Comparison of ENCODE assay signal across 20 cellular contexts in genomic region chr11:116536416-116536815, GRCh38.
"Had no signal": no experiment of that assay in that cellular context is flagged by ENCODE, and none has a peak within 500 bp of the region (broad histone marks: within the 10 kb centered on the region; RNA-seq: fewer than 3 reads in every experiment).

No MANE protein-coding gene starts in this region.

- H3K79me2 ChIP-seq: hepatocyte had no signal

- H3K4me3 ChIP-seq: esophagus squamous epithelium, hepatocyte, ovary, right lobe of liver, skin epidermis, thoracic aorta, transverse colon had no signal

- H3K27ac ChIP-seq: esophagus squamous epithelium, hepatocyte, ovary, right lobe of liver, skin epidermis, thoracic aorta, transverse colon had no signal

- H3K36me3 ChIP-seq: esophagus squamous epithelium, ovary, right lobe of liver, thoracic aorta, transverse colon had no signal

- H3K4me1 ChIP-seq: esophagus squamous epithelium, right lobe of liver, transverse colon had no signal

- ATAC-seq: left colon; left ventricle myocardium superior; right lobe of liver; stimulated activated naive B cell treated with anti-CD40 and anti-IgM and Interleukin-4, amounts not matched to agents 10 μg/mL and 1 μg/mL and 100 μg/mL, for 72 hours; stimulated activated naive CD8-positive, alpha-beta T cell treated with anti-CD3 and anti-CD28 coated beads, Interleukin-15, amount 100 ng/mL, for 72 hours had no signal

- H3K4me2 ChIP-seq: hepatocyte had no signal

- DNase-seq: effector memory CD4-positive, alpha-beta T cell; esophagus squamous epithelium; foreskin fibroblast; head of caudate nucleus; kidney; left colon; left ventricle myocardium superior; naive thymus-derived CD4-positive, alpha-beta T cell; nephron progenitor cell; ovary; stimulated activated CD4-positive, alpha-beta T cell treated with anti-CD3 and anti-CD28 coated beads, Interleukin-2, amount 100 ng/mL, for 24 hours; stimulated activated CD4-positive, alpha-beta T cell treated with anti-CD3 and anti-CD28 coated beads, Interleukin-4, amount 100 ng/mL, for 4 hours; stimulated activated naive B cell treated with anti-CD40 and anti-IgM and Interleukin-4, amounts not matched to agents 10 μg/mL and 1 μg/mL and 100 μg/mL, for 72 hours; stimulated activated naive CD8-positive, alpha-beta T cell treated with anti-CD3 and anti-CD28 coated beads, Interleukin-15, amount 100 ng/mL, for 72 hours; substantia nigra; transverse colon had no signal

- H3K27me3 ChIP-seq: ovary, right lobe of liver had no signal

- H2AFZ ChIP-seq: hepatocyte had no signal

- H3K9me3 ChIP-seq: esophagus squamous epithelium, ovary, right lobe of liver, thoracic aorta, transverse colon had no signal
